24 cellular contexts compared by ENCODE assay signal in the genomic region with DNA sequence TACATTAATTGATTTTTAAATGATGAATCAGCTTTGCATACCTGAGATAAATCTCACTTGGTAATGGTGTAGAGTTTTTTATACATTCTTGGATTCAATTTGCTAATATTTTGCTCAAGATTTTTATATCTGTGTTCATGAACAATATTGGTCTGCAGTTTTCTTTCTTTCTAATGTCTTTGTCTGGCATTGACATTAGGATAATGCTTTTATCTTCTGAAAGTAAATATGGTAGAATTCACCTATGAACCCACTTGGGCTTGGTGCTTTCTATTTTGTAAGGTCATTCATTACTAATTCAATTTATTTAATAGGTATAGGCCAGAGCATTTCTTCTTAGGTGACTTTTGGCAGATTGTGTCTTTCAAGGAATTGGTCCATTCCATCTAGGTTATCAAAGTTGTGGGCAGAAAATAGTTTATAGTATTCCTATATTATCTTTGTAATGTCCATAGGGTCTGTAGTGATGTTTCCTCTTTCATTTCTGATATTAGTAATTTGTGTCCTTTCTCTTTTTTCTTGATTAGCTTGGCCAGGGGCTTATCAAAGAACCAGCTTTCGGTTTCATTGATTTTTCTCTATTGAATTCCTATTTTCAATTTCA. TPM values are rescaled to one million over a fixed set of nuclear protein-coding genes. Genes with fewer than 3 reads are reported as not detected.
DNase-seq lines count a peak whose midpoint lies in the region; ATAC-seq and TF ChIP-seq lines count a peak whose summit lies in the region.
"Had no signal": no experiment of that assay in that cellular context is flagged by ENCODE, and none has a peak within 500 bp of the region (broad histone marks: within the 10 kb centered on the region; RNA-seq: fewer than 3 reads in every experiment).

No MANE protein-coding gene starts in this region.

- no peaks in the 10 kb centered on the region; the same call in 1 of the 2 replicates for H3K9me2 ChIP-seq in HCT116 (ENCODE audit: insufficient read depth)

- no peaks in the 10 kb centered on the region for H3K79me2 ChIP-seq in HCT116 (ENCODE audit: insufficient read depth, low read length)

- H3K9me3 ChIP-seq in HCT116 (ENCODE audit: control insufficient read depth in 1 of 2, insufficient read depth in 1 of 2, low read depth in 1 of 2, low read length in 2 of 2) (peaks cover 0 to 4% of the 10 kb centered on the region in 2 experiments; a peak in 1 of 4 replicates), HEK293 (ENCODE audit: control insufficient read depth, insufficient read depth, low read depth, low read length) (no peaks in the 10 kb centered on the region; the same call in 1 of the 2 replicates), WERI-Rb-1 (ENCODE audit: severe bottlenecking) (peaks cover 10% of the 10 kb centered on the region)
- H3K9me3 ChIP-seq: BE2C had no signal

- H3K4me3 ChIP-seq in HCT116 (replicated peaks in 1 of 2; ENCODE audit: low read depth in 1 of 2, low read length in 2 of 2) (no peak overlapping the region), HEK293 (ENCODE audit: low read depth, low read length) (no peak overlapping the region), WERI-Rb-1 (ENCODE audit: low read depth, low read length) (no peak overlapping the region)
- H3K4me3 ChIP-seq: BLaER1 had no signal

- no peak for TF ChIP-seq RAD21 in HCT116 (IDR thresholded peaks at IDR 0.05; ENCODE audit: low read depth)

- no peak overlapping the region for H3K9ac ChIP-seq in HCT116 (ENCODE audit: low read length)
- H3K9ac ChIP-seq: BLaER1 had no signal

- TF ChIP-seq CTCF in HCT116 (IDR thresholded peaks at IDR 0.05 in 2 of 3, conservative IDR thresholded peaks at IDR 0.05 in 1 of 3; ENCODE audit: borderline replicate concordance in 1 of 3, insufficient read depth in 1 of 3, low read depth in 2 of 3, low read length in 2 of 3) = no peak
- TF ChIP-seq CTCF in HEK293 (tag by site-specific recombination; IDR thresholded peaks at IDR 0.05) = no peak
- peak; percentile 28 for TF ChIP-seq CTCF in subcutaneous adipose tissue (IDR thresholded peaks at IDR 0.05; ENCODE audit: low read depth)
- TF ChIP-seq CTCF in WERI-Rb-1 (IDR thresholded peaks at IDR 0.05; ENCODE audit: low read depth, low read length) = no peak

- H4K20me1 ChIP-seq in HCT116 (ENCODE audit: insufficient read depth) = no peaks in the 10 kb centered on the region
- H4K20me1 ChIP-seq: BLaER1 had no signal

- no peak overlapping the region for H3K4me2 ChIP-seq in HCT116 (ENCODE audit: low read length)
- H3K4me2 ChIP-seq: BLaER1 had no signal

- CTCF ChIA-PET in HCT116 (lab: Charles Lee) = interaction anchor here (1.2 to 2.6 kb wide), 2 partner anchors 22 to 133 kb away, joined by 3 to 7 read pairs; no protein-coding TSS in a partner anchor
- CTCF ChIA-PET in HEK293 (lab: Yijun Ruan, JAX) = interaction anchor here (1.2 to 2.0 kb wide), 3 partner anchors 118 to 133 kb away, joined by 3 to 9 read pairs (median 3); no protein-coding TSS in a partner anchor

- H3K27ac ChIP-seq in HCT116 (ENCODE audit: low read depth, low read length) (no peak overlapping the region), HEK293 (ENCODE audit: extremely low read depth, low read depth, low read length) (no peak overlapping the region), WERI-Rb-1 (no peak overlapping the region)
- H3K27ac ChIP-seq: BLaER1 had no signal

- intact Hi-C loops in HCT116 (cut with micrococcal nuclease) = no loop called here

- no peak for TF ChIP-seq POLR2A in HCT116 (IDR thresholded peaks at IDR 0.05; ENCODE audit: borderline replicate concordance, extremely low read depth, insufficient read depth, insufficient read length)

- ATAC-seq in HCT116 = no peak

- BruUV-seq in HCT116 (replicated peaks; lab: Mats Ljungman, UMichigan) = no TSS peak

- H2AFZ ChIP-seq in HCT116 (ENCODE audit: low read depth, low read length, poor library complexity, severe bottlenecking) = peak overlapping the region; percentile 34

- POLR2A ChIA-PET in HCT116 (lab: Charles Lee) (no interaction called here), HEK293 (lab: Yijun Ruan, JAX) (no interaction called here)

- H3K4me1 ChIP-seq in HCT116 (ENCODE audit: control insufficient read depth in 1 of 2, insufficient read depth in 2 of 2, low read length in 2 of 2) = peaks cover 5 to 8% of the 10 kb centered on the region in 2 experiments; a peak in 2 of 4 replicates
- H3K4me1 ChIP-seq in HEK293 (ENCODE audit: control insufficient read depth, insufficient read depth, low read length) = no peaks in the 10 kb centered on the region
- H3K4me1 ChIP-seq: BE2C, BLaER1 had no signal

- H3K36me3 ChIP-seq in HCT116 (ENCODE audit: control insufficient read depth in 1 of 2, insufficient read depth in 2 of 2, low read length in 2 of 2) = no peaks in the 10 kb centered on the region
- H3K36me3 ChIP-seq in HEK293 (ENCODE audit: control insufficient read depth in 2 of 2, insufficient read depth in 1 of 2, low read length in 2 of 2) = no peaks in the 10 kb centered on the region
- H3K36me3 ChIP-seq in WERI-Rb-1 = no peaks in the 10 kb centered on the region
- H3K36me3 ChIP-seq: BE2C, BLaER1 had no signal

- RAD21 ChIA-PET in HCT116 (lab: Charles Lee; ENCODE audit: low non-redundant PET in 1 of 2, low total read pairs in 2 of 2, uncharacterized antibody in 2 of 2, unreplicated experiment in 2 of 2) = no interaction called here

- DNase-seq in HCT116 (ENCODE audit: low read depth, low spot score) = no peak
- DNase-seq in NCI-H1048 (lab: John Stamatoyannopoulos, UW) = no peak
- DNase-seq in WERI-Rb-1 = no peak
- DNase-seq: 8988T; ACHN; BE2C; C1 segment of cervical spinal cord; CD4-positive, alpha-beta memory T cell; CD4-positive, CD25-positive, alpha-beta regulatory T cell; CD8-positive, alpha-beta memory T cell; COR-L47; DMS 273 treated with DMSO at 0.1 percent for 48 hours; DMS153; DMS53; DMS79; DND-41; EL; GDM1 had no signal

- no peaks in the 10 kb centered on the region for H3K27me3 ChIP-seq in HCT116 (ENCODE audit: insufficient read depth, low read length)
- no peaks in the 10 kb centered on the region for H3K27me3 ChIP-seq in WERI-Rb-1 (ENCODE audit: insufficient read depth, low read depth, severe bottlenecking)
- H3K27me3 ChIP-seq: BE2C, BLaER1 had no signal

TF ChIP-seq in HCT116, 20 proteins besides CTCF, POLR2A, EP300 and RAD21:
- TF ChIP-seq, protein P1, sequence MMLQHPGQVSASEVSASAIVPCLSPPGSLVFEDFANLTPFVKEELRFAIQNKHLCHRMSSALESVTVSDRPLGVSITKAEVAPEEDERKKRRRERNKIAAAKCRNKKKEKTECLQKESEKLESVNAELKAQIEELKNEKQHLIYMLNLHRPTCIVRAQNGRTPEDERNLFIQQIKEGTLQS (IDR thresholded peaks at IDR 0.05) = no peak
- no peak for TF ChIP-seq ZNF274 (IDR thresholded peaks at IDR 0.05; ENCODE audit: low read depth, low read length)
- no peak for TF ChIP-seq POLR2AphosphoS5 (IDR thresholded peaks at IDR 0.05; ENCODE audit: low read depth, low read length)
TF ChIP-seq in HCT116: peak in this region for 0.

TF ChIP-seq in HEK293, 187 proteins besides CTCF, POLR2A, EP300 and RAD21 (continues in another document):
- TF ChIP-seq, protein P2, sequence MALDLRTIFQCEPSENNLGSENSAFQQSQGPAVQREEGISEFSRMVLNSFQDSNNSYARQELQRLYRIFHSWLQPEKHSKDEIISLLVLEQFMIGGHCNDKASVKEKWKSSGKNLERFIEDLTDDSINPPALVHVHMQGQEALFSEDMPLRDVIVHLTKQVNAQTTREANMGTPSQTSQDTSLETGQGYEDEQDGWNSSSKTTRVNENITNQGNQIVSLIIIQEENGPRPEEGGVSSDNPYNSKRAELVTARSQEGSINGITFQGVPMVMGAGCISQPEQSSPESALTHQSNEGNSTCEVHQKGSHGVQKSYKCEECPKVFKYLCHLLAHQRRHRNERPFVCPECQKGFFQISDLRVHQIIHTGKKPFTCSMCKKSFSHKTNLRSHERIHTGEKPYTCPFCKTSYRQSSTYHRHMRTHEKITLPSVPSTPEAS (tag by site-specific recombination; IDR thresholded peaks at IDR 0.05) = no peak
- TF ChIP-seq ZNF302 (tag by site-specific recombination; IDR thresholded peaks at IDR 0.05; ENCODE audit: low read depth) (no peak), ZNF514 (tag by site-specific recombination; IDR thresholded peaks at IDR 0.05) (no peak), TRIM28 (IDR thresholded peaks at IDR 0.05; ENCODE audit: borderline replicate concordance, low read length) (peak; percentile 58; the same call in 1 of the 2 replicates), ZNF169 (tag by site-specific recombination; IDR thresholded peaks at IDR 0.05) (no peak), MEIS1 (CRISPR knock-in tag; IDR thresholded peaks at IDR 0.05; ENCODE audit: borderline replicate concordance) (no peak), YY1 (tag by site-specific recombination; IDR thresholded peaks at IDR 0.05) (no peak), ZNF830 (tag by site-specific recombination; IDR thresholded peaks at IDR 0.05; ENCODE audit: low read depth) (no peak), ZNF223 (tag by site-specific recombination; IDR thresholded peaks at IDR 0.05) (no peak), ZNF629 (tag by site-specific recombination; IDR thresholded peaks at IDR 0.05) (no peak), ZNF266 (tag by site-specific recombination; IDR thresholded peaks at IDR 0.05; ENCODE audit: low read depth) (no peak), SETDB1 (IDR thresholded peaks at IDR 0.05; ENCODE audit: insufficient read length, low read length) (peak; percentile 97), GLI2 (tag by site-specific recombination; IDR thresholded peaks at IDR 0.05; ENCODE audit: borderline replicate concordance, low read depth) (no peak), ZNF623 (tag by site-specific recombination; IDR thresholded peaks at IDR 0.05) (no peak)
- TF ChIP-seq, protein P3, sequence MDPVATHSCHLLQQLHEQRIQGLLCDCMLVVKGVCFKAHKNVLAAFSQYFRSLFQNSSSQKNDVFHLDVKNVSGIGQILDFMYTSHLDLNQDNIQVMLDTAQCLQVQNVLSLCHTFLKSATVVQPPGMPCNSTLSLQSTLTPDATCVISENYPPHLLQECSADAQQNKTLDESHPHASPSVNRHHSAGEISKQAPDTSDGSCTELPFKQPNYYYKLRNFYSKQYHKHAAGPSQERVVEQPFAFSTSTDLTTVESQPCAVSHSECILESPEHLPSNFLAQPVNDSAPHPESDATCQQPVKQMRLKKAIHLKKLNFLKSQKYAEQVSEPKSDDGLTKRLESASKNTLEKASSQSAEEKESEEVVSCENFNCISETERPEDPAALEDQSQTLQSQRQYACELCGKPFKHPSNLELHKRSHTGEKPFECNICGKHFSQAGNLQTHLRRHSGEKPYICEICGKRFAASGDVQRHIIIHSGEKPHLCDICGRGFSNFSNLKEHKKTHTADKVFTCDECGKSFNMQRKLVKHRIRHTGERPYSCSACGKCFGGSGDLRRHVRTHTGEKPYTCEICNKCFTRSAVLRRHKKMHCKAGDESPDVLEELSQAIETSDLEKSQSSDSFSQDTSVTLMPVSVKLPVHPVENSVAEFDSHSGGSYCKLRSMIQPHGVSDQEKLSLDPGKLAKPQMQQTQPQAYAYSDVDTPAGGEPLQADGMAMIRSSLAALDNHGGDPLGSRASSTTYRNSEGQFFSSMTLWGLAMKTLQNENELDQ (tag by site-specific recombination; IDR thresholded peaks at IDR 0.05; ENCODE audit: low read depth) = no peak

RNA-seq across cellular contexts. Expression of a gene that starts 45.6 kb away (rescaled TPM):
- total RNA-seq in HCT116 (2021; ENCODE audit: unreplicated experiment) = not detected
- polyA plus RNA-seq in HCT116 (2012) = 0.23 TPM in 1 of 2 replicates, not detected in the other
- total RNA-seq in subcutaneous adipose tissue = not detected
- total RNA-seq: A673; CD4-positive, alpha-beta memory T cell; CD4-positive, CD25-positive, alpha-beta regulatory T cell; CD8-positive, alpha-beta memory T cell; Daoy had no signal
- polyA plus RNA-seq: CD14-positive monocyte; CD4-positive, alpha-beta memory T cell; CD4-positive, CD25-positive, alpha-beta regulatory T cell; CD8-positive, alpha-beta memory T cell had no signal
